Comparison of ENCODE assay signal across 29 cellular contexts in genomic region chr11:131198646-131199285, GRCh38.
"Had no signal": no experiment of that assay in that cellular context is flagged by ENCODE, and none has a peak within 500 bp of the region (broad histone marks: within the 10 kb centered on the region; RNA-seq: fewer than 3 reads in every experiment).

No MANE protein-coding gene starts in this region.

- H3K27me3 Mint-ChIP-seq: stimulated activated naive CD8-positive, alpha-beta T cell treated with anti-CD3 and anti-CD28 coated beads, Interleukin-15, Interleukin-2, amounts not matched to agents 100 ng/mL and 50 ng/mL, for 24 hours had no signal

- H2AFZ ChIP-seq: neural progenitor cell had no signal

- H3K4me2 ChIP-seq: neural progenitor cell had no signal

- H3K36me3 Mint-ChIP-seq: immature natural killer cell, natural killer cell, neural progenitor cell, type B pancreatic cell had no signal

- H3K27ac Mint-ChIP-seq: immature natural killer cell; natural killer cell; nephron progenitor cell; stimulated activated naive CD8-positive, alpha-beta T cell treated with anti-CD3 and anti-CD28 coated beads, Interleukin-15, Interleukin-2, amounts not matched to agents 100 ng/mL and 50 ng/mL, for 24 hours; type B pancreatic cell had no signal

- ATAC-seq: left colon, left lung, lower lobe of right lung, natural killer cell, right cardiac atrium, sciatic nerve had no signal

- DNase-seq: hypothalamus; immature natural killer cell; kidney; left colon; lower lobe of right lung; mammary epithelial cell; mesenchymal stem cell; natural killer cell; nephron progenitor cell; ovary; posterior cingulate gyrus; retina; right cardiac atrium; stimulated activated CD4-positive, alpha-beta T cell treated with anti-CD3 and anti-CD28 coated beads, Interleukin-12 subunit alpha, Interleukin-12 subunit beta, amount 100 ng/mL, for 4 hours; stimulated activated CD4-positive, alpha-beta T cell treated with anti-CD3 and anti-CD28 coated beads, Interleukin-15, amount 100 ng/mL, for 24 hours; stimulated activated CD4-positive, alpha-beta T cell treated with anti-CD3 and anti-CD28 coated beads, Interleukin-2, amount 100 ng/mL, for 24 hours; stimulated activated CD4-positive, alpha-beta T cell treated with anti-CD3 and anti-CD28 coated beads, Interleukin-4, amount 100 ng/mL, for 1 hour; stimulated activated naive CD4-positive, alpha-beta T cell; uterus had no signal

- H3K27ac ChIP-seq: left lung, lower lobe of right lung, neural progenitor cell, ovary, prostate gland, skin epidermis, suprapubic skin, thoracic aorta, tibial nerve, uterus had no signal

- H3K36me3 ChIP-seq: left lung, lower lobe of right lung, neural progenitor cell, ovary, prostate gland, suprapubic skin, thoracic aorta, tibial nerve, uterus had no signal

- H3K4me3 Mint-ChIP-seq: immature natural killer cell; natural killer cell; nephron progenitor cell; neural progenitor cell; stimulated activated naive CD8-positive, alpha-beta T cell treated with anti-CD3 and anti-CD28 coated beads, Interleukin-15, Interleukin-2, amounts not matched to agents 100 ng/mL and 50 ng/mL, for 24 hours; type B pancreatic cell had no signal

- H3K4me1 ChIP-seq: neural progenitor cell, prostate gland, uterus had no signal

- H3K4me1 Mint-ChIP-seq: immature natural killer cell, natural killer cell had no signal

- H3K27me3 ChIP-seq: neural progenitor cell, ovary, tibial nerve, uterus had no signal

- H3K9me3 ChIP-seq: left lung, lower lobe of right lung, ovary, prostate gland, suprapubic skin, thoracic aorta, tibial nerve, uterus had no signal

- H3K9me3 Mint-ChIP-seq: natural killer cell; nephron progenitor cell; stimulated activated naive CD8-positive, alpha-beta T cell treated with anti-CD3 and anti-CD28 coated beads, Interleukin-15, Interleukin-2, amounts not matched to agents 100 ng/mL and 50 ng/mL, for 24 hours; type B pancreatic cell had no signal

- H3K9ac ChIP-seq: neural progenitor cell had no signal

- H3K4me3 ChIP-seq: left lung, lower lobe of right lung, neural progenitor cell, ovary, prostate gland, skin epidermis, suprapubic skin, thoracic aorta, tibial nerve, uterus had no signal
